In genomic region chr9:128099932-128100491, GRCh38 we compare ENCODE assay signal across 9 cellular contexts. TPM values are rescaled to one million over a fixed set of nuclear protein-coding genes. Genes with fewer than 3 reads are reported as not detected.
DNase-seq lines count a peak whose midpoint lies in the region; ATAC-seq, FAIRE-seq and TF ChIP-seq lines count a peak whose summit lies in the region.
"Had no signal": no experiment of that assay in that cellular context is flagged by ENCODE, and none has a peak within 500 bp of the region (broad histone marks: within the 10 kb centered on the region; RNA-seq: fewer than 3 reads in every experiment).

No MANE protein-coding gene starts in this region.

- no peak for ATAC-seq in pancreas
- no peak for ATAC-seq in GM19328 (IDR thresholded peaks at IDR 0.05; ENCODE audit: unreplicated experiment)
- no peak for ATAC-seq in HG02610 (IDR thresholded peaks at IDR 0.05; ENCODE audit: unreplicated experiment)

- peaks cover 19 to 76% (median 45%) of the 10 kb centered on the region in 4 donors for H3K4me1 Mint-ChIP-seq in CD4-positive, alpha-beta memory T cell
- peaks cover 72% of the 10 kb centered on the region for H3K4me1 Mint-ChIP-seq in activated CD4-positive, alpha-beta memory T cell treated with anti-CD3 and anti-CD28 coated beads, Interleukin-2, amount 10 ng/mL, durations not matched to agents 7 days and 5 days

- peak overlapping the region; percentile 48 to 81 (median 77) for H3K27ac Mint-ChIP-seq in CD4-positive, alpha-beta memory T cell
- H3K27ac Mint-ChIP-seq in activated CD4-positive, alpha-beta memory T cell treated with anti-CD3 and anti-CD28 coated beads, Interleukin-2, amount 10 ng/mL, durations not matched to agents 7 days and 5 days, result peak overlapping the region; percentile 58

- no peaks in the 10 kb centered on the region for H3K27me3 ChIP-seq in CD4-positive, alpha-beta memory T cell (ENCODE audit: insufficient read depth, low read length)
- no peaks in the 10 kb centered on the region for H3K27me3 ChIP-seq in pancreas

- no peak overlapping the region for H3K4me3 Mint-ChIP-seq in CD4-positive, alpha-beta memory T cell
- no peak overlapping the region for H3K4me3 Mint-ChIP-seq in activated CD4-positive, alpha-beta memory T cell treated with anti-CD3 and anti-CD28 coated beads, Interleukin-2, amount 10 ng/mL, durations not matched to agents 7 days and 5 days

- WGBS in pancreas, 2 donors, result 32 to 38% methylated on average over 16 of the region's 16 CpGs

- CTCF ChIA-PET in CD4-positive, alpha-beta memory T cell (lab: Charles Lee; ENCODE audit: partially characterized antibody), result interaction anchor here (0.5 to 1.7 kb wide), 3 partner anchors 17 to 145 kb away, joined by 3 to 9 read pairs (median 4); no protein-coding TSS in a partner anchor
- CTCF ChIA-PET in activated CD4-positive, alpha-beta memory T cell treated with anti-CD3 and anti-CD28 coated beads, Interleukin-2, amount 10 ng/mL, durations not matched to agents 7 days and 5 days (lab: Charles Lee), result interaction anchor here (1.2 to 1.7 kb wide), 4 partner anchors 11 to 157 kb away, joined by 3 to 5 read pairs (median 4); no protein-coding TSS in a partner anchor

- intact Hi-C loops in CD4-positive, alpha-beta memory T cell (cut with micrococcal nuclease), result no loop called here
- intact Hi-C loops in pancreas (cut with DNase I), result no loop called here

- H3K4me3 ChIP-seq in CD4-positive, alpha-beta memory T cell (ENCODE audit: low read length in 2 of 2), result no peak overlapping the region
- H3K4me3 ChIP-seq in fibroblast of pulmonary artery (replicated peaks; ENCODE audit: low read depth, low read length) (peak overlapping the region; percentile 70), pancreas (peak overlapping the region in 3 of 4 donors; percentile 11 to 58 (median 50))

- no peak for FAIRE-seq in pancreas (lab: Jason Lieb, UNC)

- POLR2A ChIA-PET in CD4-positive, alpha-beta memory T cell (lab: Charles Lee; ENCODE audit: partially characterized antibody), result interaction anchor here (0.9 to 1.6 kb wide), 3 partner anchors 13 to 33 kb away, joined by 3 to 5 read pairs (median 3); partner anchors contain the start of gene NAIF1
- POLR2A ChIA-PET in activated CD4-positive, alpha-beta memory T cell treated with anti-CD3 and anti-CD28 coated beads, Interleukin-2, amount 10 ng/mL, durations not matched to agents 7 days and 5 days (lab: Charles Lee), result interaction anchor here (0.8 to 1.7 kb wide), 3 partner anchors 8 to 156 kb away, joined by 4 to 6 read pairs (median 4); no protein-coding TSS in a partner anchor

- no peak overlapping the region for H3K27ac ChIP-seq in CD4-positive, alpha-beta memory T cell (ENCODE audit: low read depth, low read length)
- peak overlapping the region; percentile 89 to 94 (median 93) for H3K27ac ChIP-seq in pancreas

- peaks cover 0 to 4% (median 0%) of the 10 kb centered on the region in 8 donors for H3K9me3 Mint-ChIP-seq in CD4-positive, alpha-beta memory T cell
- no peaks in the 10 kb centered on the region for H3K9me3 Mint-ChIP-seq in activated CD4-positive, alpha-beta memory T cell treated with anti-CD3 and anti-CD28 coated beads, Interleukin-2, amount 10 ng/mL, durations not matched to agents 7 days and 5 days

- peaks cover 21 to 47% of the 10 kb centered on the region in 2 donors for H3K36me3 Mint-ChIP-seq in CD4-positive, alpha-beta memory T cell
- H3K36me3 Mint-ChIP-seq in activated CD4-positive, alpha-beta memory T cell treated with anti-CD3 and anti-CD28 coated beads, Interleukin-2, amount 10 ng/mL, durations not matched to agents 7 days and 5 days (ENCODE audit: low read depth), result peaks cover 34% of the 10 kb centered on the region

- peaks cover 70% of the 10 kb centered on the region for H3K4me1 ChIP-seq in CD4-positive, alpha-beta memory T cell (ENCODE audit: insufficient read depth, low read length)
- H3K4me1 ChIP-seq in pancreas, result peaks cover 39 to 63% (median 61%) of the 10 kb centered on the region in 3 donors

- DNase-seq in CD4-positive, alpha-beta memory T cell, result no peak
- peak; percentile 24 for DNase-seq in activated CD4-positive, alpha-beta memory T cell treated with anti-CD3 and anti-CD28 coated beads, Interleukin-2, amount 10 ng/mL, durations not matched to agents 7 days and 5 days
- DNase-seq in fibroblast of pulmonary artery (ENCODE audit: low read depth), result no peak
- DNase-seq in pancreas, result peak in 1 of 6 donors; percentile 60
- no peak for DNase-seq in NK-92 (lab: John Stamatoyannopoulos, UW; ENCODE audit: unreplicated experiment)
- DNase-seq in SKM-1 (lab: John Stamatoyannopoulos, UW; ENCODE audit: unreplicated experiment), result no peak
- DNase-seq: NCI-H2107 had no signal

- no peaks in the 10 kb centered on the region for H3K9me3 ChIP-seq in CD4-positive, alpha-beta memory T cell (ENCODE audit: control insufficient read depth in 1 of 2, low read length in 2 of 2)
- no peaks in the 10 kb centered on the region for H3K9me3 ChIP-seq in pancreas

- H3K36me3 ChIP-seq in CD4-positive, alpha-beta memory T cell (ENCODE audit: insufficient read depth, low read length), result peaks cover 45% of the 10 kb centered on the region
- peaks cover 0 to 20% (median 5%) of the 10 kb centered on the region in 3 donors for H3K36me3 ChIP-seq in pancreas

- TF ChIP-seq CTCF in fibroblast of pulmonary artery (IDR thresholded peaks at IDR 0.05; ENCODE audit: low read length, missing control alignments), result no peak
- TF ChIP-seq CTCF in pancreas (IDR thresholded peaks at IDR 0.05), result no peak

- no peaks in the 10 kb centered on the region for H3K27me3 Mint-ChIP-seq in CD4-positive, alpha-beta memory T cell
- H3K27me3 Mint-ChIP-seq in activated CD4-positive, alpha-beta memory T cell treated with anti-CD3 and anti-CD28 coated beads, Interleukin-2, amount 10 ng/mL, durations not matched to agents 7 days and 5 days, result no peaks in the 10 kb centered on the region

RNA-seq across cellular contexts. Expression of gene PTGES2, which starts 27.5 kb away (rescaled TPM):
- total RNA-seq in CD4-positive, alpha-beta memory T cell, result 10 to 100 TPM; 51.8 to 57.9 TPM
- 10 to 100 TPM; 47.5 to 48.8 TPM for polyA plus RNA-seq in CD4-positive, alpha-beta memory T cell
- 10 to 100 TPM; 35.6 to 38.1 TPM for total RNA-seq in activated CD4-positive, alpha-beta memory T cell treated with anti-CD3 and anti-CD28 coated beads, Interleukin-2, amount 10 ng/mL, durations not matched to agents 7 days and 5 days
- total RNA-seq in pancreas, result 10 to 100 TPM; 25.4 to 43.1 (median 34.2) TPM
- polyA plus RNA-seq in pancreas, result 10 to 100 TPM; 66.0 to 78.5 TPM

RNA-seq across cellular contexts. Expression of gene SLC25A25, which starts 32.0 kb away (rescaled TPM):
- total RNA-seq in CD4-positive, alpha-beta memory T cell, result 10 to 100 TPM; 22.0 to 26.9 TPM
- polyA plus RNA-seq in CD4-positive, alpha-beta memory T cell, result 10 to 100 TPM; 13.4 to 17.6 TPM
- total RNA-seq in activated CD4-positive, alpha-beta memory T cell treated with anti-CD3 and anti-CD28 coated beads, Interleukin-2, amount 10 ng/mL, durations not matched to agents 7 days and 5 days, result 10 to 100 TPM; 21.3 to 22.2 TPM
- 100 to 1,000 TPM in 1 of 6 donors, 10 to 100 TPM in 3, 1 to 10 TPM in 2; 6.8 to 134 (median 12.6) TPM for total RNA-seq in pancreas
- 10 to 100 TPM; 73.6 to 82.8 TPM for polyA plus RNA-seq in pancreas

RNA-seq across cellular contexts. Expression of gene NAIF1, which starts 32.9 kb away (rescaled TPM):
- total RNA-seq in CD4-positive, alpha-beta memory T cell, result 10 to 100 TPM; 13.3 to 13.8 TPM
- polyA plus RNA-seq in CD4-positive, alpha-beta memory T cell, result 10 to 100 TPM; 11.3 to 15.2 TPM
- total RNA-seq in activated CD4-positive, alpha-beta memory T cell treated with anti-CD3 and anti-CD28 coated beads, Interleukin-2, amount 10 ng/mL, durations not matched to agents 7 days and 5 days, result 10 to 100 TPM; 12.0 to 14.1 TPM
- 1 to 10 TPM; 3.0 to 6.2 (median 3.8) TPM for total RNA-seq in pancreas
- 1 to 10 TPM; 6.4 to 6.8 TPM for polyA plus RNA-seq in pancreas

RNA-seq across cellular contexts. Expression of gene LCN2, which starts 49.2 kb away (rescaled TPM):
- not detected for total RNA-seq in CD4-positive, alpha-beta memory T cell
- not detected for polyA plus RNA-seq in CD4-positive, alpha-beta memory T cell
- not detected for total RNA-seq in activated CD4-positive, alpha-beta memory T cell treated with anti-CD3 and anti-CD28 coated beads, Interleukin-2, amount 10 ng/mL, durations not matched to agents 7 days and 5 days
- 100 to 1,000 TPM in 1 of 6 donors, 10 to 100 TPM in 3, 1 to 10 TPM in 2; 6.3 to 158 (median 45.7) TPM for total RNA-seq in pancreas
- polyA plus RNA-seq in pancreas, result 10 to 100 TPM; 46.8 to 75.1 TPM

Comparison
In these comparisons a context has a peak if more than half of its experiments do, and no peak if none do; other contexts are left out.
1. H3K4me3 ChIP-seq: peak in fibroblast of pulmonary artery (single experiment) and pancreas (3 of 4); none in CD4-positive, alpha-beta memory T cell (0 of 2).